9 cellular contexts compared by ENCODE assay signal in the genomic region with DNA sequence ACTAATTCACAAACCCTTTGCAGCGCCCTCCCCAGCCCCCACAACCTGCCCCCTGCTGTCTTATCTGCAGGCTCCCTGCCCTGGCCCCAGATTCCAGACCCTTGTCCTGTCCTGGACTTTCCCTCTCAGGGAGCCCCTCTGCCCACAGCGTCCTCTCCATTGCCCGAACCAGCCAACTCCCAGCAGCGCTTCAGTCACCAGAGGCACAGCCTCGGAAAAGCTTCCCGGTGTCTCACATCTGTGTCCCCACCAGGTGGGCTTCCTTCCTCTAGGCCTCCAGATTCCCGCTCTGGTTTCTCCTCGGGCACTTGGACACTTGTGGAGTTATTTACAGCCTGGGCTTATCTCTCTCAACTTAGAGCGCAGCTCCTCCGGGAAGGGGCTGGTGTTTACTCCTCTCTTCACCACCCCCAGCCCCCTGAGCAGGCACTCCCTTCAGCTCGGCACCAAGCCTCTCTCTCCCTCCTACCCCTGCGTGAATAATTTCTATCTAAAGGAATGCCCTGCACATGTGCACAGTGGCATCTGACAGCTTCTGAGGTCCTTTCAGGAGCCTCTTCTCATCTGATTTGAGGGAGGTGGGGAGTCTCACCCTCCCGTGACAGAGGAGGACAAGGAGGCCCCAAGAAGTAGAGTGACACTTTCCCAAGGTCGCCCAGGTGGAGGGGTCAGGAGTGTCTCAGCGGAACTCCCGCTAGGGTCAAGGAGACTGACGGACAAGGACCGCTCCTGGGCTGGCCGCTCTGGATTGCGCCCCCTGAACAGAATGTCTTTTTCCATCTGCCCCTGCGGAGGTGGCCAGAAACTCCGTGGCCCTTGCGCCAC. TPM values are rescaled to one million over a fixed set of nuclear protein-coding genes. Genes with fewer than 3 reads are reported as not detected.
DNase-seq lines count a peak whose midpoint lies in the region; ATAC-seq and TF ChIP-seq lines count a peak whose summit lies in the region.
"Had no signal": no experiment of that assay in that cellular context is flagged by ENCODE, and none has a peak within 500 bp of the region (broad histone marks: within the 10 kb centered on the region; RNA-seq: fewer than 3 reads in every experiment).

No MANE protein-coding gene starts in this region.

- peaks cover 17 to 36% of the 10 kb centered on the region in 2 donors for H3K4me1 ChIP-seq in ascending aorta
- H3K4me1 ChIP-seq in lower lobe of right lung, result peaks cover 47% of the 10 kb centered on the region
- peaks cover 14 to 44% of the 10 kb centered on the region in 2 donors for H3K4me1 ChIP-seq in thoracic aorta (ENCODE audit: control insufficient read depth in 1 of 2, low read depth in 2 of 2)
- peaks cover 10% of the 10 kb centered on the region for H3K4me1 ChIP-seq in ovary (ENCODE audit: insufficient read depth)

- TF ChIP-seq EP300 in ovary (IDR thresholded peaks at IDR 0.05), result no peak

- ATAC-seq in activated T-cell treated with anti-CD3 and anti-CD28 coated beads, Interleukin-2, amount 50 U/mL, for 72 hours (replicated peaks in 1 of 2), result no peak
- no peak for ATAC-seq in lower lobe of right lung
- ATAC-seq in thoracic aorta (ENCODE audit: insufficient number of reproducible peaks, low FRiP score, low read depth), result no peak
- no peak for ATAC-seq in HG02970 (IDR thresholded peaks at IDR 0.05; ENCODE audit: low FRiP score, unreplicated experiment)

- H3K27me3 Mint-ChIP-seq in activated T-cell treated with anti-CD3 and anti-CD28 coated beads, Interleukin-2, amount 50 U/mL, for 72 hours (ENCODE audit: low read depth), result peaks cover 41% of the 10 kb centered on the region

- H3K36me3 Mint-ChIP-seq in activated T-cell treated with anti-CD3 and anti-CD28 coated beads, Interleukin-2, amount 50 U/mL, for 72 hours (ENCODE audit: insufficient read depth in 2 of 2), result no peaks in the 10 kb centered on the region

- H3K4me3 ChIP-seq in ascending aorta (peak overlapping the region; percentile 13 to 76), lower lobe of right lung (peak overlapping the region; percentile 72), thoracic aorta (peak overlapping the region; percentile 72), ovary (no peak overlapping the region)

- H3K4me1 Mint-ChIP-seq in activated T-cell treated with anti-CD3 and anti-CD28 coated beads, Interleukin-2, amount 50 U/mL, for 72 hours (ENCODE audit: low read depth), result peaks cover 13% of the 10 kb centered on the region

- no peaks in the 10 kb centered on the region for H3K9me3 Mint-ChIP-seq in activated T-cell treated with anti-CD3 and anti-CD28 coated beads, Interleukin-2, amount 50 U/mL, for 72 hours

- TF ChIP-seq POLR2A in ovary (IDR thresholded peaks at IDR 0.05), result no peak

- no peak overlapping the region for H3K27ac Mint-ChIP-seq in activated T-cell treated with anti-CD3 and anti-CD28 coated beads, Interleukin-2, amount 50 U/mL, for 72 hours

- DNase-seq in activated T-cell treated with anti-CD3 and anti-CD28 coated beads, Interleukin-2, amount 50 U/mL, for 72 hours, result no peak
- no peak for DNase-seq in activated T-cell treated with anti-CD3 and anti-CD28 coated beads, Interleukin-2, amount 50 U/mL, for 48 hours
- DNase-seq in ascending aorta (ENCODE audit: low spot score in 2 of 2) (no peak), lower lobe of right lung (no peak), thoracic aorta (ENCODE audit: low spot score) (no peak), ovary (no peak), EL (no peak)
- DNase-seq: C1 segment of cervical spinal cord had no signal

- no peak overlapping the region for H3K27ac ChIP-seq in ascending aorta
- no peak overlapping the region for H3K27ac ChIP-seq in lower lobe of right lung
- no peak overlapping the region for H3K27ac ChIP-seq in thoracic aorta
- no peak overlapping the region for H3K27ac ChIP-seq in ovary

- H3K27me3 ChIP-seq in ascending aorta (peaks cover 3% of the 10 kb centered on the region), lower lobe of right lung (ENCODE audit: low read depth) (peaks cover 50% of the 10 kb centered on the region), thoracic aorta (replicated peaks; ENCODE audit: insufficient read depth) (no peaks in the 10 kb centered on the region), ovary (no peaks in the 10 kb centered on the region)

- peak overlapping the region; percentile 71 to 78 for H3K4me3 Mint-ChIP-seq in activated T-cell treated with anti-CD3 and anti-CD28 coated beads, Interleukin-2, amount 50 U/mL, for 72 hours

- intact Hi-C loops in ascending aorta (cut with DNase I), result loop anchor here (5.0 kb wide), 1 partner anchor 177 kb away; a partner anchor contains a TSS
- intact Hi-C loops in lower lobe of right lung (cut with DNase I), result no loop called here
- intact Hi-C loops in ovary (cut with DNase I), result loop anchor here (2.0 to 5.0 kb wide), 4 partner anchors 112 to 307 kb away; no protein-coding TSS in a partner anchor

- TF ChIP-seq CTCF in ascending aorta (IDR thresholded peaks at IDR 0.05), result no peak
- no peak for TF ChIP-seq CTCF in lower lobe of right lung (IDR thresholded peaks at IDR 0.05)
- no peak for TF ChIP-seq CTCF in thoracic aorta (IDR thresholded peaks at IDR 0.05)
- no peak for TF ChIP-seq CTCF in ovary (IDR thresholded peaks at IDR 0.05)

- H3K36me3 ChIP-seq in ascending aorta (no peaks in the 10 kb centered on the region), lower lobe of right lung (no peaks in the 10 kb centered on the region), thoracic aorta (no peaks in the 10 kb centered on the region), ovary (no peaks in the 10 kb centered on the region)

- WGBS in ovary, 3 donors, result 37 to 59% (median 49%) methylated on average over 23 of the region's 23 CpGs

- H3K9me3 ChIP-seq in ascending aorta, result no peaks in the 10 kb centered on the region
- H3K9me3 ChIP-seq in lower lobe of right lung, result no peaks in the 10 kb centered on the region
- H3K9me3 ChIP-seq in thoracic aorta, result no peaks in the 10 kb centered on the region
- H3K9me3 ChIP-seq in ovary, result no peaks in the 10 kb centered on the region

RNA-seq across cellular contexts. Expression of a gene that starts 0.8 kb away (rescaled TPM):
- total RNA-seq in activated T-cell treated with anti-CD3 and anti-CD28 coated beads, Interleukin-2, amount 50 U/mL, for 72 hours, result under 1 TPM; 0.12 to 0.16 TPM
- 11.7 TPM for total RNA-seq in ascending aorta
- 9.2 TPM for total RNA-seq in lower lobe of right lung
- 10 to 100 TPM; 12.0 to 35.1 TPM for total RNA-seq in thoracic aorta
- 10 to 100 TPM in 1 of 7 donors, 1 to 10 TPM in 6; 2.2 to 16.4 (median 5.0) TPM for total RNA-seq in ovary
- polyA plus RNA-seq in ovary, result 1 to 10 TPM; 1.1 to 1.9 TPM
